ENCODE assay signal across 8 cellular contexts in the genomic region with DNA sequence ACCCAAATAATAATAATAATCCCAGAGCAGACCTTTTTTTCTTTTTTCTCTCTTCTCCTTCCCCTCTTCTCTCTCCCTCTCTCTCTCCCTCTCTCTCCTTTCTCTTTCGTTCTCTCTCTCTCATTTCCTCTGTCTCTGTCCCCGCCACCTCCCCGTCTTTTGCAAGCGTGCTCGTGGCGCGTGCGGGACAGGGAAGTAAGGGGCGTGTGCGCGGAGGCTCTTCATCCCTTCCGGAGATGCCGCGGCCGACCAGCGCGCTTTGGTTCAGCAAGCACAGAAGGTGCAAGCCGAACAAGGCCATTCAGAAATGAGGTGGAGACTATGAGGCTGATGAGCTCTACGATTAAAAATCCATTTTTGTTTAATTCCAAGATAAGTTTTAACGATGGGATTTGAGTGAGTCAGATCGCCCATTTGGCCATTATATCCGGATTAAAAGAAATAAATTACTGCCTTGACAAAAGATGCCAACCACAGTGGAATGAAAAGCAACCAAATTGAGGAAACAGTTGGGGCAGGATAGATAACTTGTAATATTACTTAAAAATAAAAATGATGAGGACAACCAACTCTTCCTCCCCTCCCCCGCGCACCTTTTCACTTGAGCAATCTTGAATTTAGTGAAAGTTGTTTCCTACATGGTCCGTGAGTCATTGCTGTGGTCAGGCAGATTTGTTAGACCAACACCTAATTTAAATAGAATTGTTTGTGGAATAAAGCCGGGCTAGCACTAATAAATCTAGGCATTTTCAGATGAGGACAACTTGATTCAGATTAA. TPM values are rescaled to one million over a fixed set of nuclear protein-coding genes. Genes with fewer than 3 reads are reported as not detected.
DNase-seq lines count a peak whose midpoint lies in the region; TF ChIP-seq lines count a peak whose summit lies in the region.

No MANE protein-coding gene starts in this region.

- peak overlapping the region; percentile 89 for H3K27ac Mint-ChIP-seq in T-helper 2 cell treated with Interferon-gamma antibody and Interleukin-4, amounts not matched to agents 5 μg/mL and 100 μg/mL, for 36 hours
- H3K27ac Mint-ChIP-seq in brain, result peak overlapping the region; percentile 29 to 83 (median 74)

- no peak for TF ChIP-seq CTCF in brain (conservative IDR thresholded peaks at IDR 0.05)

- peak; percentile 38 to 50 for DNase-seq in activated CD4-positive, alpha-beta T cell treated with anti-CD3 and anti-CD28 coated beads for 24 hours (ENCODE audit: low read depth in 2 of 2)
- DNase-seq in activated CD4-positive, alpha-beta T cell treated with anti-CD3 and anti-CD28 coated beads for 1 hour, result no peak
- peak; percentile 51 for DNase-seq in T-helper 2 cell treated with Interferon-gamma antibody and Interleukin-4, amounts not matched to agents 5 μg/mL and 100 μg/mL, for 36 hours (ENCODE audit: low spot score)
- DNase-seq in iris pigment epithelial cell (ENCODE audit: low read depth), result peak; percentile 81
- peak; percentile 47 to 54 for DNase-seq in stimulated activated CD4-positive, alpha-beta T cell treated with anti-CD3 and anti-CD28 coated beads, Interleukin-15, amount 100 ng/mL, for 48 hours (ENCODE audit: low read depth in 2 of 2)
- no peak for DNase-seq in NCI-H1417 (lab: John Stamatoyannopoulos, UW)
- DNase-seq in NCI-H146 treated with DMSO at 0.1 percent for 48 hours (lab: John Stamatoyannopoulos, UW; ENCODE audit: unreplicated experiment), result no peak

- H3K4me1 Mint-ChIP-seq in T-helper 2 cell treated with Interferon-gamma antibody and Interleukin-4, amounts not matched to agents 5 μg/mL and 100 μg/mL, for 36 hours (ENCODE audit: low read depth), result peaks cover 67% of the 10 kb centered on the region
- peaks cover 40% of the 10 kb centered on the region for H3K4me1 Mint-ChIP-seq in brain

- H3K36me3 Mint-ChIP-seq in T-helper 2 cell treated with Interferon-gamma antibody and Interleukin-4, amounts not matched to agents 5 μg/mL and 100 μg/mL, for 36 hours (ENCODE audit: low read depth), result no peaks in the 10 kb centered on the region
- no peaks in the 10 kb centered on the region for H3K36me3 Mint-ChIP-seq in brain

- no peaks in the 10 kb centered on the region for H3K27me3 Mint-ChIP-seq in T-helper 2 cell treated with Interferon-gamma antibody and Interleukin-4, amounts not matched to agents 5 μg/mL and 100 μg/mL, for 36 hours (ENCODE audit: low read depth)
- peaks cover 44% of the 10 kb centered on the region for H3K27me3 Mint-ChIP-seq in brain

- no peaks in the 10 kb centered on the region for H3K9me3 Mint-ChIP-seq in T-helper 2 cell treated with Interferon-gamma antibody and Interleukin-4, amounts not matched to agents 5 μg/mL and 100 μg/mL, for 36 hours
- no peaks in the 10 kb centered on the region for H3K9me3 Mint-ChIP-seq in brain

- peak overlapping the region; percentile 86 for H3K4me3 Mint-ChIP-seq in T-helper 2 cell treated with Interferon-gamma antibody and Interleukin-4, amounts not matched to agents 5 μg/mL and 100 μg/mL, for 36 hours
- H3K4me3 Mint-ChIP-seq in brain, result peak overlapping the region; percentile 83 to 88 (median 87)

RNA-seq across cellular contexts. Expression of a gene that starts 1.2 kb away (rescaled TPM):
- 0.61 TPM for polyA plus RNA-seq in brain (ENCODE audit: insufficient read depth, low read depth, low replicate concordance)

RNA-seq across cellular contexts. Expression of a gene that starts 1.5 kb away (rescaled TPM):
- polyA plus RNA-seq in brain (ENCODE audit: insufficient read depth, low read depth, low replicate concordance), result 0.39 TPM

Comparison
In these comparisons a context has a peak if more than half of its experiments do, and no peak if none do; other contexts are left out.
1. DNase-seq: peak in activated CD4-positive, alpha-beta T cell treated with anti-CD3 and anti-CD28 coated beads for 24 hours (2 of 2), T-helper 2 cell treated with Interferon-gamma antibody and Interleukin-4, amounts not matched to agents 5 μg/mL and 100 μg/mL, for 36 hours (single experiment), iris pigment epithelial cell (single experiment) and stimulated activated CD4-positive, alpha-beta T cell treated with anti-CD3 and anti-CD28 coated beads, Interleukin-15, amount 100 ng/mL, for 48 hours (2 of 2); none in activated CD4-positive, alpha-beta T cell treated with anti-CD3 and anti-CD28 coated beads for 1 hour (single experiment), NCI-H1417 (0 of 3) and NCI-H146 treated with DMSO at 0.1 percent for 48 hours (single experiment).